In genomic region chr11:130816516-130816915, GRCh38 we compare ENCODE assay signal across 32 cellular contexts.
DNase-seq lines count a peak whose midpoint lies in the region; ATAC-seq and TF ChIP-seq lines count a peak whose summit lies in the region.
"Had no signal": no experiment of that assay in that cellular context is flagged by ENCODE, and none has a peak within 500 bp of the region (broad histone marks: within the 10 kb centered on the region; RNA-seq: fewer than 3 reads in every experiment).

No MANE protein-coding gene starts in this region.

- no peak overlapping the region for H3K4me3 ChIP-seq in breast epithelium
- no peak overlapping the region for H3K4me3 ChIP-seq in mammary epithelial cell (replicated peaks in 1 of 3; ENCODE audit: insufficient read depth in 1 of 3, low read depth in 2 of 3, low read length in 3 of 3)
- no peak overlapping the region for H3K4me3 ChIP-seq in hepatocyte

- no peak overlapping the region for H3K4me3 Mint-ChIP-seq in nephron
- H3K4me3 Mint-ChIP-seq: activated CD4-positive, alpha-beta T cell treated with anti-CD3 and anti-CD28 coated beads, Interleukin-2, amount 10 ng/mL, durations not matched to agents 24 days and 14 days; activated naive CD8-positive, alpha-beta T cell treated with anti-CD3 and anti-CD28 coated beads, Interleukin-2, amount 50 U/mL, for 24 hours; CD4-positive, CD25-positive, alpha-beta regulatory T cell; central memory CD8-positive, alpha-beta T cell; mesothelial cell of epicardium; naive thymus-derived CD4-positive, alpha-beta T cell; stimulated activated naive B cell treated with anti-CD40 and anti-IgM and Interleukin-4, amounts not matched to agents 10 μg/mL and 1 μg/mL and 100 μg/mL, for 72 hours; T-cell had no signal

- peaks cover 54% of the 10 kb centered on the region for H3K4me1 Mint-ChIP-seq in nephron
- H3K4me1 Mint-ChIP-seq: activated naive CD8-positive, alpha-beta T cell treated with anti-CD3 and anti-CD28 coated beads, Interleukin-2, amount 50 U/mL, for 24 hours; CD4-positive, CD25-positive, alpha-beta regulatory T cell; central memory CD8-positive, alpha-beta T cell; stimulated activated naive B cell treated with anti-CD40 and anti-IgM and Interleukin-4, amounts not matched to agents 10 μg/mL and 1 μg/mL and 100 μg/mL, for 72 hours; T-cell had no signal

- no peak for TF ChIP-seq CTCF in breast epithelium (IDR thresholded peaks at IDR 0.05)
- TF ChIP-seq CTCF in mammary epithelial cell (conservative IDR thresholded peaks at IDR 0.05 in 1 of 2, IDR thresholded peaks at IDR 0.05 in 1 of 2; ENCODE audit: extremely low read depth in 1 of 2, insufficient read depth in 1 of 2, low read depth in 1 of 2, low read length in 2 of 2): no peak
- TF ChIP-seq CTCF in hepatocyte (IDR thresholded peaks at IDR 0.05; ENCODE audit: poor library complexity): no peak
- TF ChIP-seq CTCF in nephron (IDR thresholded peaks at IDR 0.05; ENCODE audit: unreplicated experiment in 3 of 3): no peak

- intact Hi-C loops in breast epithelium (cut with DNase I; ENCODE audit: low total_unique reads): no loop called here
- intact Hi-C loops in mammary epithelial cell (cut with micrococcal nuclease): no loop called here

- no peaks in the 10 kb centered on the region for H3K27me3 Mint-ChIP-seq in nephron (ENCODE audit: low read depth)
- H3K27me3 Mint-ChIP-seq: CD4-positive, CD25-positive, alpha-beta regulatory T cell had no signal

- H3K9me3 ChIP-seq in breast epithelium: no peaks in the 10 kb centered on the region
- no peaks in the 10 kb centered on the region for H3K9me3 ChIP-seq in mammary epithelial cell (replicated peaks; ENCODE audit: insufficient read depth, low read length)
- H3K9me3 ChIP-seq in hepatocyte (ENCODE audit: low read depth): no peaks in the 10 kb centered on the region

- H3K4me2 ChIP-seq in mammary epithelial cell (ENCODE audit: insufficient read depth, low read depth, low read length) (no peak overlapping the region), hepatocyte (peak overlapping the region; percentile 32)

- H3K9ac ChIP-seq in mammary epithelial cell (ENCODE audit: insufficient read depth, low read length): no peak overlapping the region

- H3K27ac ChIP-seq in breast epithelium (peak overlapping the region; percentile 50 to 73), mammary epithelial cell (ENCODE audit: insufficient read depth, low read depth, low read length) (no peak overlapping the region), hepatocyte (peak overlapping the region; percentile 81)
- H3K27ac ChIP-seq: 22Rv1, RWPE1, WERI-Rb-1 had no signal

- H4K20me1 ChIP-seq in mammary epithelial cell (ENCODE audit: insufficient read depth, low read length) (no peaks in the 10 kb centered on the region), hepatocyte (ENCODE audit: insufficient read depth, poor library complexity, severe bottlenecking) (no peaks in the 10 kb centered on the region)

- H3K9me2 ChIP-seq in hepatocyte (replicated peaks; ENCODE audit: insufficient read depth): no peaks in the 10 kb centered on the region

- in situ Hi-C loops in mammary epithelial cell (cut with MboI; ENCODE audit: low sequenced_read_pairs in 2 of 2): no loop called here

- H3K79me2 ChIP-seq in mammary epithelial cell (ENCODE audit: insufficient read depth, low read length): no peaks in the 10 kb centered on the region
- no peaks in the 10 kb centered on the region for H3K79me2 ChIP-seq in hepatocyte

- no peaks in the 10 kb centered on the region for H3K4me1 ChIP-seq in breast epithelium
- H3K4me1 ChIP-seq in mammary epithelial cell (ENCODE audit: insufficient read depth, low read length): no peaks in the 10 kb centered on the region
- H3K4me1 ChIP-seq in hepatocyte (ENCODE audit: insufficient read depth): peaks cover 28% of the 10 kb centered on the region

- no TSS peak for BruUV-seq in mammary epithelial cell (replicated peaks; lab: Mats Ljungman, UMichigan)

- H3K36me3 ChIP-seq in breast epithelium: no peaks in the 10 kb centered on the region
- H3K36me3 ChIP-seq in mammary epithelial cell (ENCODE audit: insufficient read depth, low read length): no peaks in the 10 kb centered on the region
- H3K36me3 ChIP-seq in hepatocyte (replicated peaks; ENCODE audit: insufficient read depth, low read depth): no peaks in the 10 kb centered on the region
- H3K36me3 ChIP-seq: WERI-Rb-1 had no signal

- TF ChIP-seq POLR2A in breast epithelium (IDR thresholded peaks at IDR 0.05): no peak

- CTCF ChIA-PET in mammary epithelial cell (lab: Charles Lee; ENCODE audit: low non-redundant PET): no interaction called here

- dilution Hi-C loops in mammary epithelial cell (cut with HindIII; ENCODE audit: low sequenced_read_pairs): no loop called here

- ATAC-seq in GM19452 (IDR thresholded peaks at IDR 0.05; ENCODE audit: unreplicated experiment): no peak
- ATAC-seq: activated naive CD8-positive, alpha-beta T cell treated with anti-CD3 and anti-CD28 coated beads, Interleukin-2, amount 50 U/mL, for 24 hours; esophagus mucosa; HCT116; left ventricle myocardium superior; naive thymus-derived CD4-positive, alpha-beta T cell; stimulated activated naive B cell treated with anti-CD40 and anti-IgM and Interleukin-4, amounts not matched to agents 10 μg/mL and 1 μg/mL and 100 μg/mL, for 72 hours; T-cell had no signal

- H3K36me3 Mint-ChIP-seq in nephron (ENCODE audit: low read depth): no peaks in the 10 kb centered on the region
- H3K36me3 Mint-ChIP-seq: CD4-positive, CD25-positive, alpha-beta regulatory T cell; mesothelial cell of epicardium; naive thymus-derived CD4-positive, alpha-beta T cell; stimulated activated naive B cell treated with anti-CD40 and anti-IgM and Interleukin-4, amounts not matched to agents 10 μg/mL and 1 μg/mL and 100 μg/mL, for 72 hours; T-cell had no signal

- H3K9me3 Mint-ChIP-seq in nephron: no peaks in the 10 kb centered on the region
- H3K9me3 Mint-ChIP-seq: activated CD4-positive, alpha-beta T cell treated with anti-CD3 and anti-CD28 coated beads, Interleukin-2, amount 10 ng/mL, durations not matched to agents 24 days and 14 days; activated naive CD8-positive, alpha-beta T cell treated with anti-CD3 and anti-CD28 coated beads, Interleukin-2, amount 50 U/mL, for 24 hours; CD4-positive, CD25-positive, alpha-beta regulatory T cell; central memory CD8-positive, alpha-beta T cell; mesothelial cell of epicardium; naive thymus-derived CD4-positive, alpha-beta T cell; stimulated activated naive B cell treated with anti-CD40 and anti-IgM and Interleukin-4, amounts not matched to agents 10 μg/mL and 1 μg/mL and 100 μg/mL, for 72 hours; T-cell had no signal

- DNase-seq in breast epithelium (ENCODE audit: low spot score in 2 of 2): no peak
- no peak for DNase-seq in mammary epithelial cell
- DNase-seq in hepatocyte (ENCODE audit: low spot score): peak; percentile 55
- no peak for DNase-seq in SIG-M5 treated with dmso at 0.1 percent for 504 hours (lab: John Stamatoyannopoulos, UW; ENCODE audit: unreplicated experiment)
- no peak for DNase-seq in inferior parietal cortex (ENCODE audit: extremely low spot score)
- no peak for DNase-seq in activated naive CD4-positive, alpha-beta T cell treated with Interleukin-2 at 50 U/mL for 16 hours
- DNase-seq: activated CD4-positive, alpha-beta T cell treated with anti-CD3 and anti-CD28 coated beads, Interleukin-2, amount 10 ng/mL, durations not matched to agents 24 days and 14 days; activated CD8-positive, alpha-beta memory T cell treated with anti-CD3 and anti-CD28 coated beads for 24 hours; activated gamma-delta T cell treated with Interleukin-2 at 50 U/mL for 16 hours; activated naive CD8-positive, alpha-beta T cell treated with anti-CD3 and anti-CD28 coated beads, Interleukin-2, amount 50 U/mL, for 24 hours; activated T-cell treated with anti-CD3 and anti-CD28 coated beads, Interleukin-2, amount 50 U/mL, for 1 hour; AML-193; CD4-positive, CD25-positive, alpha-beta regulatory T cell; IMR-90; left ventricle myocardium superior; naive thymus-derived CD4-positive, alpha-beta T cell; NCI-H1436 treated with DMSO at 0.1 percent for 48 hours; NCI-H446 treated with DMSO at 0.1 percent for 48 hours; occipital lobe; stimulated activated naive B cell treated with anti-CD40 and anti-IgM and Interleukin-4, amounts not matched to agents 10 μg/mL and 1 μg/mL and 100 μg/mL, for 72 hours; substantia nigra; T-cell; trophoblast cell; WERI-Rb-1 had no signal

- 93% methylated on average over 6 of the region's 7 CpGs for WGBS in mammary epithelial cell (ENCODE audit: low coverage, missing lambda C conversion rate)
- 51% methylated on average over 7 of the region's 7 CpGs for WGBS in hepatocyte (ENCODE audit: low lambda C conversion rate, missing lambda C conversion rate)

- H3K27me3 ChIP-seq in breast epithelium (no peaks in the 10 kb centered on the region), mammary epithelial cell (ENCODE audit: insufficient read depth, low read length) (no peaks in the 10 kb centered on the region), hepatocyte (no peaks in the 10 kb centered on the region)

- peak overlapping the region; percentile 80 to 97 (median 91) for H3K27ac Mint-ChIP-seq in nephron
- H3K27ac Mint-ChIP-seq: activated CD4-positive, alpha-beta T cell treated with anti-CD3 and anti-CD28 coated beads, Interleukin-2, amount 10 ng/mL, durations not matched to agents 24 days and 14 days; activated naive CD8-positive, alpha-beta T cell treated with anti-CD3 and anti-CD28 coated beads, Interleukin-2, amount 50 U/mL, for 24 hours; CD4-positive, CD25-positive, alpha-beta regulatory T cell; mesothelial cell of epicardium; naive thymus-derived CD4-positive, alpha-beta T cell; stimulated activated naive B cell treated with anti-CD40 and anti-IgM and Interleukin-4, amounts not matched to agents 10 μg/mL and 1 μg/mL and 100 μg/mL, for 72 hours; T-cell had no signal

- H2AFZ ChIP-seq in mammary epithelial cell (ENCODE audit: low read depth, low read length) (no peak overlapping the region), hepatocyte (no peak overlapping the region)
